ENCODE assay signal across 26 cellular contexts in the genomic region with DNA sequence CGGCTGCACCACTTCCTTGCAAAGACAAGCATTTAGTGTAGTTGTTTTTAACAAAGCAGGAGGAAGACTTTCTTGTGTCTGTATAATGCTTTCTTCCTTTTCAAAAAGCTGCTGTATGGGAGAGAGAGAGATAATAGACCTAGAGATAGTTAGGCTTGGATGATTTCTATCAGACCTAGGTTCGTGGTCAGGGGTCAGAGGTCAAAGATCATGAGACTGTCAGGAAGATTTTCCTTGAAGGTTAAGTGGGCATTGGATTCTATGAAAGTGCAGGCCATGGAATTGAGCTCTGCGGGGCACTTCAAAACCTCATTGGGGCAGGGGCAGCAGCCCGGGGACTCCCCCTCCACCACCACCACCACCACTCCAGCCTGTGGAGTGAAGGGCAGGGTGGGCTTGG.
A peak's percentile ranks its signal among the peaks of the same experiment; 100 is the strongest.
DNase-seq lines count a peak whose midpoint lies in the region; ATAC-seq lines count a peak whose summit lies in the region.
"Had no signal": no experiment of that assay in that cellular context is flagged by ENCODE, and none has a peak within 500 bp of the region (broad histone marks: within the 10 kb centered on the region; RNA-seq: fewer than 3 reads in every experiment).

No MANE protein-coding gene starts in this region.

- H2BK12ac ChIP-seq in neuronal stem cell (ENCODE audit: low read length): no peak overlapping the region

- H3K27ac ChIP-seq in neuronal stem cell (replicated peaks; ENCODE audit: low read length): no peak overlapping the region
- H3K27ac ChIP-seq: 22Rv1 had no signal

- no peak overlapping the region for H3K4me2 ChIP-seq in neuronal stem cell (ENCODE audit: insufficient read depth, low read length, poor library complexity, severe bottlenecking)

- H2AK5ac ChIP-seq in neuronal stem cell (ENCODE audit: low read depth, low read length): no peak overlapping the region

- no peak overlapping the region for H2BK5ac ChIP-seq in neuronal stem cell (ENCODE audit: low read length)

- H3K4ac ChIP-seq in neuronal stem cell (ENCODE audit: low read length): no peak overlapping the region

- H3K27ac Mint-ChIP-seq in T-helper 2 cell treated with Interferon-gamma antibody and Interleukin-4, amounts not matched to agents 5 μg/mL and 100 μg/mL, for 36 hours: peak overlapping the region; percentile 27
- peak overlapping the region; percentile 6 for H3K27ac Mint-ChIP-seq in activated naive CD4-positive, alpha-beta T cell treated with anti-CD3 and anti-CD28 coated beads, Interleukin-2, amount 50 U/mL, for 24 hours
- H3K27ac Mint-ChIP-seq in activated CD8-positive, alpha-beta T cell treated with anti-CD3 and anti-CD28 coated beads, Interleukin-2, amount 10 ng/mL, durations not matched to agents 7 days and 5 days: peak overlapping the region; percentile 84
- H3K27ac Mint-ChIP-seq: HFFc6 had no signal

- no peak overlapping the region for H2BK120ac ChIP-seq in neuronal stem cell (ENCODE audit: low read depth, low read length)

- no peaks in the 10 kb centered on the region for H3K9me3 ChIP-seq in neuronal stem cell (replicated peaks in 1 of 2; ENCODE audit: control insufficient read depth in 2 of 2, insufficient read depth in 1 of 2, low read depth in 1 of 2, low read length in 2 of 2)
- H3K9me3 ChIP-seq: BE2C, HAP-1 had no signal

- CTCF ChIA-PET in activated CD8-positive, alpha-beta T cell treated with anti-CD3 and anti-CD28 coated beads, Interleukin-2, amount 10 ng/mL, durations not matched to agents 7 days and 5 days (lab: Charles Lee): interaction anchor here (1.1 to 1.9 kb wide), 2 partner anchors 8 to 29 kb away, joined by 3 to 5 read pairs; no protein-coding TSS in a partner anchor

- H2BK15ac ChIP-seq in neuronal stem cell (ENCODE audit: low read length): no peak overlapping the region

- POLR2A ChIA-PET in activated CD8-positive, alpha-beta T cell treated with anti-CD3 and anti-CD28 coated beads, Interleukin-2, amount 10 ng/mL, durations not matched to agents 7 days and 5 days (lab: Charles Lee): interaction anchor here (1.2 kb wide), 1 partner anchor 68 kb away, joined by 3 read pairs; no protein-coding TSS in a partner anchor

- no peak for DNase-seq in T-helper 2 cell treated with Interferon-gamma antibody and Interleukin-4, amounts not matched to agents 5 μg/mL and 100 μg/mL, for 36 hours (ENCODE audit: low spot score)
- DNase-seq in T-helper 2 cell (no peak), neuronal stem cell (ENCODE audit: low spot score) (no peak), cerebellum (ENCODE audit: low spot score) (no peak)
- no peak for DNase-seq in activated naive CD4-positive, alpha-beta T cell treated with Interleukin-2 at 50 U/mL for 16 hours
- no peak for DNase-seq in activated CD8-positive, alpha-beta T cell treated with anti-CD3 and anti-CD28 coated beads, Interleukin-2, amount 10 ng/mL, durations not matched to agents 7 days and 5 days
- DNase-seq: BE2C; CD8-positive, alpha-beta memory T cell; DMS 273 treated with DMSO at 0.1 percent for 48 hours; DMS79; EL; GDM1; GOT3; HFFc6; KG1; MM.1S; NCI-H2029; NCI-H446; NCI-H524 treated with DMSO at 0.1 percent for 48 hours; NCI-H774; PC-3 had no signal

- H3K27me3 ChIP-seq in neuronal stem cell (ENCODE audit: control insufficient read depth in 3 of 3, insufficient read depth in 3 of 3, low read depth in 1 of 3, low read length in 3 of 3): no peaks in the 10 kb centered on the region
- H3K27me3 ChIP-seq: BE2C had no signal

- peaks cover 0 to 11% of the 10 kb centered on the region in 2 donors for H3K4me1 ChIP-seq in neuronal stem cell (ENCODE audit: control insufficient read depth in 2 of 2, insufficient read depth in 1 of 2, low read depth in 1 of 2, low read length in 2 of 2)
- H3K4me1 ChIP-seq: BE2C, HAP-1 had no signal

- peak overlapping the region; percentile 38 for H4K91ac ChIP-seq in neuronal stem cell (ENCODE audit: low read depth, low read length, poor library complexity)

- no peaks in the 10 kb centered on the region for H3K79me1 ChIP-seq in neuronal stem cell (ENCODE audit: low read depth, low read length)

- no peak overlapping the region for H4K8ac ChIP-seq in neuronal stem cell (ENCODE audit: low read depth, low read length)

- no CpG with 5 or more reads among the region's 4 CpGs for WGBS in neuronal stem cell (ENCODE audit: extremely low coverage in 2 of 2, insufficient read length in 2 of 2, insufficient replicate concordance in 1 of 2), 2 donors

- H3K14ac ChIP-seq in neuronal stem cell (ENCODE audit: low read length): no peak overlapping the region

- no peak overlapping the region for H3K9ac ChIP-seq in neuronal stem cell (ENCODE audit: low read depth, low read length, poor library complexity)

- no peak overlapping the region for H3K4me3 Mint-ChIP-seq in T-helper 2 cell treated with Interferon-gamma antibody and Interleukin-4, amounts not matched to agents 5 μg/mL and 100 μg/mL, for 36 hours
- H3K4me3 Mint-ChIP-seq in activated naive CD4-positive, alpha-beta T cell treated with anti-CD3 and anti-CD28 coated beads, Interleukin-2, amount 50 U/mL, for 24 hours: no peak overlapping the region
- peak overlapping the region; percentile 29 for H3K4me3 Mint-ChIP-seq in activated CD8-positive, alpha-beta T cell treated with anti-CD3 and anti-CD28 coated beads, Interleukin-2, amount 10 ng/mL, durations not matched to agents 7 days and 5 days
- H3K4me3 Mint-ChIP-seq: CD14-positive monocyte; CD8-positive, alpha-beta memory T cell; HFFc6 had no signal

- no peaks in the 10 kb centered on the region for H3K9me3 Mint-ChIP-seq in T-helper 2 cell treated with Interferon-gamma antibody and Interleukin-4, amounts not matched to agents 5 μg/mL and 100 μg/mL, for 36 hours
- no peaks in the 10 kb centered on the region for H3K9me3 Mint-ChIP-seq in activated naive CD4-positive, alpha-beta T cell treated with anti-CD3 and anti-CD28 coated beads, Interleukin-2, amount 50 U/mL, for 24 hours
- no peaks in the 10 kb centered on the region for H3K9me3 Mint-ChIP-seq in activated CD8-positive, alpha-beta T cell treated with anti-CD3 and anti-CD28 coated beads, Interleukin-2, amount 10 ng/mL, durations not matched to agents 7 days and 5 days (ENCODE audit: insufficient read depth)
- H3K9me3 Mint-ChIP-seq: CD14-positive monocyte; CD8-positive, alpha-beta memory T cell; HFFc6 had no signal

- peaks cover 16% of the 10 kb centered on the region for H3K4me1 Mint-ChIP-seq in T-helper 2 cell treated with Interferon-gamma antibody and Interleukin-4, amounts not matched to agents 5 μg/mL and 100 μg/mL, for 36 hours (ENCODE audit: low read depth)
- no peaks in the 10 kb centered on the region for H3K4me1 Mint-ChIP-seq in activated naive CD4-positive, alpha-beta T cell treated with anti-CD3 and anti-CD28 coated beads, Interleukin-2, amount 50 U/mL, for 24 hours
- peaks cover 62% of the 10 kb centered on the region for H3K4me1 Mint-ChIP-seq in activated CD8-positive, alpha-beta T cell treated with anti-CD3 and anti-CD28 coated beads, Interleukin-2, amount 10 ng/mL, durations not matched to agents 7 days and 5 days (ENCODE audit: low read depth)
- H3K4me1 Mint-ChIP-seq: CD8-positive, alpha-beta memory T cell had no signal

- H3K27me3 Mint-ChIP-seq in T-helper 2 cell treated with Interferon-gamma antibody and Interleukin-4, amounts not matched to agents 5 μg/mL and 100 μg/mL, for 36 hours (ENCODE audit: low read depth): no peaks in the 10 kb centered on the region
- H3K27me3 Mint-ChIP-seq in activated naive CD4-positive, alpha-beta T cell treated with anti-CD3 and anti-CD28 coated beads, Interleukin-2, amount 50 U/mL, for 24 hours: no peaks in the 10 kb centered on the region
- H3K27me3 Mint-ChIP-seq in activated CD8-positive, alpha-beta T cell treated with anti-CD3 and anti-CD28 coated beads, Interleukin-2, amount 10 ng/mL, durations not matched to agents 7 days and 5 days (ENCODE audit: low read depth): no peaks in the 10 kb centered on the region

- no peaks in the 10 kb centered on the region for H3K36me3 Mint-ChIP-seq in T-helper 2 cell treated with Interferon-gamma antibody and Interleukin-4, amounts not matched to agents 5 μg/mL and 100 μg/mL, for 36 hours (ENCODE audit: low read depth)
- H3K36me3 Mint-ChIP-seq in activated naive CD4-positive, alpha-beta T cell treated with anti-CD3 and anti-CD28 coated beads, Interleukin-2, amount 50 U/mL, for 24 hours: no peaks in the 10 kb centered on the region
- no peaks in the 10 kb centered on the region for H3K36me3 Mint-ChIP-seq in activated CD8-positive, alpha-beta T cell treated with anti-CD3 and anti-CD28 coated beads, Interleukin-2, amount 10 ng/mL, durations not matched to agents 7 days and 5 days (ENCODE audit: low read depth)
- H3K36me3 Mint-ChIP-seq: CD8-positive, alpha-beta memory T cell had no signal

- no peak overlapping the region for H3K18ac ChIP-seq in neuronal stem cell (ENCODE audit: low read length)

- no peak for ATAC-seq in activated CD8-positive, alpha-beta T cell treated with anti-CD3 and anti-CD28 coated beads, Interleukin-2, amount 10 ng/mL, durations not matched to agents 7 days and 5 days
- ATAC-seq: GM12878, PC-3 had no signal

- no peaks in the 10 kb centered on the region for H3K36me3 ChIP-seq in neuronal stem cell (replicated peaks in 1 of 2; ENCODE audit: control insufficient read depth in 2 of 2, insufficient read depth in 2 of 2, low read length in 2 of 2)
- H3K36me3 ChIP-seq: BE2C, HAP-1 had no signal

- no peak overlapping the region for H3K4me3 ChIP-seq in neuronal stem cell (ENCODE audit: low read length in 2 of 2)
- H3K4me3 ChIP-seq: GM12878, HAP-1 had no signal

- H3K23ac ChIP-seq in neuronal stem cell (ENCODE audit: low read depth, low read length, poor library complexity): no peak overlapping the region

- H2AFZ ChIP-seq in neuronal stem cell (ENCODE audit: low read length): no peak overlapping the region

Comparison
In these comparisons a context has a peak if more than half of its experiments do, and no peak if none do; other contexts are left out.
1. H3K27ac Mint-ChIP-seq: peak in every context shown above with its lines; median percentile 84 in activated CD8-positive, alpha-beta T cell treated with anti-CD3 and anti-CD28 coated beads, Interleukin-2, amount 10 ng/mL, durations not matched to agents 7 days and 5 days; 27 in T-helper 2 cell treated with Interferon-gamma antibody and Interleukin-4, amounts not matched to agents 5 μg/mL and 100 μg/mL, for 36 hours; 6 in activated naive CD4-positive, alpha-beta T cell treated with anti-CD3 and anti-CD28 coated beads, Interleukin-2, amount 50 U/mL, for 24 hours.